In genomic region chr1:24897263-24898151, GRCh38 we compare ENCODE assay signal across 11 cellular contexts. TPM values are rescaled to one million over a fixed set of nuclear protein-coding genes. Genes with fewer than 3 reads are reported as not detected.
A peak's percentile ranks its signal among the peaks of the same experiment; 100 is the strongest.
DNase-seq lines count a peak whose midpoint lies in the region; ATAC-seq and TF ChIP-seq lines count a peak whose summit lies in the region.
"Had no signal": no experiment of that assay in that cellular context is flagged by ENCODE, and none has a peak within 500 bp of the region (broad histone marks: within the 10 kb centered on the region; RNA-seq: fewer than 3 reads in every experiment).

No MANE protein-coding gene starts in this region.

- intact Hi-C loops in mucosa of descending colon (cut with DNase I, micrococcal nuclease), result no loop called here

- peaks cover 2% of the 10 kb centered on the region for H3K9me3 ChIP-seq in mucosa of descending colon

- TF ChIP-seq CTCF in mucosa of descending colon (IDR thresholded peaks at IDR 0.05), result no peak

- peak; percentile 14 to 27 for ATAC-seq in activated naive CD4-positive, alpha-beta T cell treated with anti-CD3 and anti-CD28 coated beads, Interleukin-2, amount 50 U/mL, for 72 hours
- ATAC-seq in mucosa of descending colon (peak; percentile 76), HG03025 (IDR thresholded peaks at IDR 0.05; ENCODE audit: low FRiP score, unreplicated experiment) (no peak), GM21576 (IDR thresholded peaks at IDR 0.05; ENCODE audit: unreplicated experiment) (no peak)

- H3K4me1 ChIP-seq in mucosa of descending colon (ENCODE audit: low read depth), result peaks cover 8% of the 10 kb centered on the region

- peak overlapping the region; percentile 93 for H3K27ac Mint-ChIP-seq in activated naive CD4-positive, alpha-beta T cell treated with anti-CD3 and anti-CD28 coated beads, Interleukin-2, amount 50 U/mL, for 72 hours

- no peaks in the 10 kb centered on the region for H3K36me3 ChIP-seq in mucosa of descending colon (ENCODE audit: low read depth)

- H3K9me3 Mint-ChIP-seq in activated naive CD4-positive, alpha-beta T cell treated with anti-CD3 and anti-CD28 coated beads, Interleukin-2, amount 50 U/mL, for 72 hours, result peaks cover 7 to 8% of the 10 kb centered on the region in 2 donors

- H3K4me3 ChIP-seq in mucosa of descending colon, result no peak overlapping the region
- H3K4me3 ChIP-seq: heart right ventricle had no signal

- peaks cover 9% of the 10 kb centered on the region in 2 donors for H3K36me3 Mint-ChIP-seq in activated naive CD4-positive, alpha-beta T cell treated with anti-CD3 and anti-CD28 coated beads, Interleukin-2, amount 50 U/mL, for 72 hours

- peak; percentile 3 for DNase-seq in stimulated activated CD4-positive, alpha-beta T cell treated with anti-CD3 and anti-CD28 coated beads, Interleukin-1b, Interleukin-23, amount 100 ng/mL, for 48 hours
- DNase-seq in stimulated activated CD4-positive, alpha-beta T cell treated with anti-CD3 and anti-CD28 coated beads, Interleukin-2, amount 100 ng/mL, for 24 hours, result no peak
- DNase-seq in activated naive CD4-positive, alpha-beta T cell treated with anti-CD3 and anti-CD28 coated beads, Interleukin-2, amount 50 U/mL, for 72 hours (ENCODE audit: low spot score in 2 of 2), result peak in 1 of 2 donors; percentile 56
- peak in 2 of 3 donors; percentile 24 to 70 for DNase-seq in mucosa of descending colon
- DNase-seq in OCI-M2 (lab: John Stamatoyannopoulos, UW; ENCODE audit: unreplicated experiment), result no peak
- no peak for DNase-seq in NCI-H2029 treated with DMSO at 0.1 percent for 48 hours (lab: John Stamatoyannopoulos, UW)
- DNase-seq: NCI-H1105, NCI-H510A had no signal

RNA-seq across cellular contexts. Expression of gene RUNX3, which starts 32.6 kb away (rescaled TPM):
- 100 to 1,000 TPM; 119 to 136 TPM for total RNA-seq in activated naive CD4-positive, alpha-beta T cell treated with anti-CD3 and anti-CD28 coated beads, Interleukin-2, amount 50 U/mL, for 72 hours
- 1 to 10 TPM; 3.2 to 6.1 (median 5.0) TPM for total RNA-seq in mucosa of descending colon

Comparison
In these comparisons a context has a peak if more than half of its experiments do, and no peak if none do; other contexts are left out.
1. DNase-seq: peak in stimulated activated CD4-positive, alpha-beta T cell treated with anti-CD3 and anti-CD28 coated beads, Interleukin-1b, Interleukin-23, amount 100 ng/mL, for 48 hours (single experiment) and mucosa of descending colon (2 of 3); none in stimulated activated CD4-positive, alpha-beta T cell treated with anti-CD3 and anti-CD28 coated beads, Interleukin-2, amount 100 ng/mL, for 24 hours (0 of 2), OCI-M2 (single experiment) and NCI-H2029 treated with DMSO at 0.1 percent for 48 hours (single experiment).
2. ATAC-seq: peak in activated naive CD4-positive, alpha-beta T cell treated with anti-CD3 and anti-CD28 coated beads, Interleukin-2, amount 50 U/mL, for 72 hours (2 of 2) and mucosa of descending colon (single experiment); none in HG03025 (single experiment) and GM21576 (single experiment).
3. RNA of gene RUNX3, which starts 32.6 kb away (total RNA-seq): 119 to 136 TPM in activated naive CD4-positive, alpha-beta T cell treated with anti-CD3 and anti-CD28 coated beads, Interleukin-2, amount 50 U/mL, for 72 hours; 3.2 to 6.1 TPM in mucosa of descending colon; every median in the first group is over 10 times any median in the second.